Comparison of ENCODE assay signal across 11 cellular contexts in genomic region chr19:13035820-13036365, GRCh38. TPM values are rescaled to one million over a fixed set of nuclear protein-coding genes. Genes with fewer than 3 reads are reported as not detected.
DNase-seq lines count a peak whose midpoint lies in the region; ATAC-seq and TF ChIP-seq lines count a peak whose summit lies in the region.
"Had no signal": no experiment of that assay in that cellular context is flagged by ENCODE, and none has a peak within 500 bp of the region (broad histone marks: within the 10 kb centered on the region; RNA-seq: fewer than 3 reads in every experiment).

No MANE protein-coding gene starts in this region.

- TF ChIP-seq CTCF in heart right ventricle (IDR thresholded peaks at IDR 0.05) (no peak), prostate gland (IDR thresholded peaks at IDR 0.05) (no peak)

- TF ChIP-seq POLR2A in prostate gland (IDR thresholded peaks at IDR 0.05): no peak

- H3K4me1 ChIP-seq in heart right ventricle (peaks cover 64 to 100% (median 96%) of the 10 kb centered on the region in 9 donors), prostate gland (replicated peaks) (peaks cover 89% of the 10 kb centered on the region), aorta (ENCODE audit: control insufficient read depth in 1 of 2, insufficient read depth in 2 of 2, low read length in 2 of 2) (peaks cover 10 to 13% of the 10 kb centered on the region in 2 donors)

- 75 to 82% methylated on average over 13 of the region's 13 CpGs for WGBS in heart right ventricle, 2 donors
- 43% methylated on average over 13 of the region's 13 CpGs for WGBS in prostate gland
- 51 to 53% methylated on average over 13 of the region's 13 CpGs for WGBS in aorta, 2 donors

- ATAC-seq in heart right ventricle (no peak), Right ventricle myocardium inferior (no peak), aorta (ENCODE audit: low FRiP score) (no peak), HG03280 (IDR thresholded peaks at IDR 0.05; ENCODE audit: unreplicated experiment) (no peak)

- intact Hi-C loops in heart right ventricle (cut with DNase I) (loop anchor here in 2 of 10 donors (10.0 kb wide), 1 partner anchor 51 kb away; no protein-coding TSS in a partner anchor), Right ventricle myocardium inferior (cut with DNase I) (loop anchor here (2.0 kb wide), 1 partner anchor 17 kb away; no protein-coding TSS in a partner anchor), prostate gland (cut with DNase I) (loop anchor here (2.0 kb wide), 1 partner anchor 17 kb away; no protein-coding TSS in a partner anchor), aorta (cut with DNase I) (no loop called here)

- H3K27ac ChIP-seq in heart right ventricle: peak overlapping the region; percentile 55 to 96 (median 79)
- peak overlapping the region; percentile 94 for H3K27ac ChIP-seq in epithelial cell of prostate
- H3K27ac ChIP-seq in prostate gland: peak overlapping the region; percentile 96 to 97
- peak overlapping the region; percentile 77 to 99 for H3K27ac ChIP-seq in aorta (ENCODE audit: low read depth in 1 of 2, low read length in 2 of 2)

- H3K4me3 ChIP-seq in heart right ventricle (no peak overlapping the region), prostate gland (no peak overlapping the region), aorta (ENCODE audit: low read length in 2 of 2) (no peak overlapping the region)

- DNase-seq in heart right ventricle (no peak), Right ventricle myocardium inferior (ENCODE audit: missing footprints) (no peak), epithelial cell of prostate (ENCODE audit: low read depth, low spot score) (no peak), prostate gland (ENCODE audit: low spot score) (no peak), aorta (no peak), NCI-H146 treated with DMSO at 0.1 percent for 48 hours (lab: John Stamatoyannopoulos, UW; ENCODE audit: unreplicated experiment) (no peak), AG08395 (ENCODE audit: low spot score) (no peak)
- DNase-seq: activated naive CD8-positive, alpha-beta T cell treated with anti-CD3 and anti-CD28 coated beads for 36 hours; head of caudate nucleus; SIG-M5 had no signal

- H3K27me3 ChIP-seq in heart right ventricle (no peaks in the 10 kb centered on the region), prostate gland (replicated peaks; ENCODE audit: insufficient read depth) (no peaks in the 10 kb centered on the region), aorta (ENCODE audit: control insufficient read depth in 1 of 2, insufficient read depth in 2 of 2, low read length in 1 of 2) (no peaks in the 10 kb centered on the region)

- peaks cover 0 to 3% (median 0%) of the 10 kb centered on the region in 9 donors for H3K36me3 ChIP-seq in heart right ventricle
- H3K36me3 ChIP-seq in prostate gland: no peaks in the 10 kb centered on the region
- no peaks in the 10 kb centered on the region for H3K36me3 ChIP-seq in aorta (ENCODE audit: control insufficient read depth in 1 of 2, insufficient read depth in 2 of 2, low read length in 1 of 2)

- H3K9me3 ChIP-seq in heart right ventricle (no peaks in the 10 kb centered on the region), prostate gland (no peaks in the 10 kb centered on the region), aorta (ENCODE audit: control insufficient read depth, low read length) (no peaks in the 10 kb centered on the region)

RNA-seq across cellular contexts. Expression of gene NFIX, which starts 40.6 kb away (rescaled TPM):
- total RNA-seq in heart right ventricle: 100 to 1,000 TPM; 111 to 162 (median 145) TPM
- 10 to 100 TPM; 16.8 to 34.2 TPM for polyA plus RNA-seq in heart right ventricle
- total RNA-seq in Right ventricle myocardium inferior: 159 TPM
- 100 to 1,000 TPM; 185 to 286 TPM for total RNA-seq in prostate gland
- total RNA-seq in aorta: 100 to 1,000 TPM; 184 to 327 TPM
- polyA plus RNA-seq in aorta: 10 to 100 TPM; 45.5 to 49.8 TPM

Comparison
In these comparisons a context has a peak if more than half of its experiments do, and no peak if none do; other contexts are left out.
1. intact Hi-C loops: an anchor here in Right ventricle myocardium inferior (2.0 kb wide) and prostate gland (2.0 kb wide); none called in aorta.